In the genomic region with DNA sequence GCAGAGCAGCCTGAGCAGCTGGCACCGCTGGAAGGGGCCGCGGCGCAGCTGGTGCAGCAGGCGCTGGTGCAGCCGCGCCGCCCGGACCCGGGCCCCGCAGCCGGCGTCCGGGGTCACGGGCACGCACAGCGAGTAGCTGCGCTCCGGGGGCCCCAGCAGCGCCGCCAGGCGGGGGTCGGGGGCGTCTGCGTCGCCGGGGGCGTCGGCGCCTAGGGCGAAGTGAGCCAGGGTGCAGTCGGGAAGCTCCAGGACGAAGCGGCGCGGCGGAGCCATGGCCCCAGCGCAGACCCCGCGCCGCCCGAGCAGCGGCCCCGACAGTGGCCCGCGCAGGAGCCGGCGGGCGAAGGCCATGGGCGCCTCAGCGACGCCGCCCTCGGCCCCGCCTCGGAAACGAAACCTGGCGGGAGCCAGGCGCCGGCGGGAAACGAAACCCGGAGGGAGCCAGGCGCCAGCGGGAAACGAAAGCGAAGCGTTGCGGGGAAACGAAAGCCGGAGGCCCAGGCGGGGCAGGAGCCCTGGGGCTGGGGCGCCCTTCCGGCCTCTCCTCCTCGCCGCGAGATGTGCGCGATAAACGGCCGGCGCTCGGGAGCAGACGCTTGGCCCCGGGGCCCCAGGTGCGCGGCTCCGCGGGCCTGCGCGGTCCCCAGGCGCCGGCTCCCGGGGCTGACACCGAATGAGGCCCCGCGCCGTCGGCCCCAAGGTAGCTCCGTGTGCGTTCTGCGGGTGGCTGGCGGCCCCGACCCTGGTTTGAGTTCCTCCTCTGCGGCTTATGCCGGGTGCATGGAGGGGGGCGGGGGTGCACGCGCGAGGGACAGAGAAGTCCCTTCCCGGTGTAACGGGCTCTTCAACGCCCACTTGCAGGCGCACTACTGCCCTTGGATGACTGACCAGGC, we compare ENCODE assay signal across 8 cellular contexts. TPM values are rescaled to one million over a fixed set of nuclear protein-coding genes. Genes with fewer than 3 reads are reported as not detected.
DNase-seq lines count a peak whose midpoint lies in the region; ATAC-seq and TF ChIP-seq lines count a peak whose summit lies in the region.

A gene with protein sequence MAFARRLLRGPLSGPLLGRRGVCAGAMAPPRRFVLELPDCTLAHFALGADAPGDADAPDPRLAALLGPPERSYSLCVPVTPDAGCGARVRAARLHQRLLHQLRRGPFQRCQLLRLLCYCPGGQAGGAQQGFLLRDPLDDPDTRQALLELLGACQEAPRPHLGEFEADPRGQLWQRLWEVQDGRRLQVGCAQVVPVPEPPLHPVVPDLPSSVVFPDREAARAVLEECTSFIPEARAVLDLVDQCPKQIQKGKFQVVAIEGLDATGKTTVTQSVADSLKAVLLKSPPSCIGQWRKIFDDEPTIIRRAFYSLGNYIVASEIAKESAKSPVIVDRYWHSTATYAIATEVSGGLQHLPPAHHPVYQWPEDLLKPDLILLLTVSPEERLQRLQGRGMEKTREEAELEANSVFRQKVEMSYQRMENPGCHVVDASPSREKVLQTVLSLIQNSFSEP (minus strand): TSS at position 562 of the 893 bp plus-strand sequence. CDS start 211 bp downstream, at position 351.

- no TSS peak for BruUV-seq in PC-9 (replicated peaks; lab: Mats Ljungman, UMichigan)

- WGBS in suprapubic skin = under 1% methylated on average over 31 of the region's 114 CpGs

- peaks cover 16% of the 10 kb centered on the region for H3K4me1 ChIP-seq in CD8-positive, alpha-beta memory T cell (ENCODE audit: insufficient read depth, low read length)
- H3K4me1 ChIP-seq in PC-9 (replicated peaks; ENCODE audit: insufficient read depth) (peaks cover 6% of the 10 kb centered on the region; the same call in 1 of the 2 replicates), neuron (ENCODE audit: insufficient read depth, low read length) (peaks cover 6% of the 10 kb centered on the region), suprapubic skin (peaks cover 12% of the 10 kb centered on the region)

- no peak for TF ChIP-seq EP300 in suprapubic skin (IDR thresholded peaks at IDR 0.05)

- intact Hi-C loops in PC-9 (cut with micrococcal nuclease; ENCODE audit: unreplicated experiment) = no loop called here
- intact Hi-C loops in activated T-helper 1 cell treated with anti-CD3 and anti-CD28 coated beads, Interleukin-12 subunit alpha, Interleukin-12 subunit beta, Interleukin-2, Interleukin-4 antibody, amounts not matched to agents 30 ng/mL and 10 ng/mL and 1 ng/mL, durations not matched to agents 14 hours and 24 hours and 36 hours (cut with micrococcal nuclease) = loop anchor here (1.0 to 2.0 kb wide), 4 partner anchors 12 to 43 kb away; a partner anchor contains a TSS

- peaks cover 0 to 1% of the 10 kb centered on the region in 2 donors for H3K27me3 Mint-ChIP-seq in CD8-positive, alpha-beta memory T cell
- H3K27me3 Mint-ChIP-seq in activated T-helper 1 cell treated with anti-CD3 and anti-CD28 coated beads, Interleukin-12 subunit alpha, Interleukin-12 subunit beta, Interleukin-2, Interleukin-4 antibody, amounts not matched to agents 30 ng/mL and 10 ng/mL and 1 ng/mL, durations not matched to agents 14 hours and 24 hours and 36 hours (ENCODE audit: insufficient read depth) = no peaks in the 10 kb centered on the region

- no peaks in the 10 kb centered on the region for H3K79me2 ChIP-seq in PC-9 (ENCODE audit: low read depth)

- peaks cover 17 to 21% (median 18%) of the 10 kb centered on the region in 3 donors for H3K36me3 Mint-ChIP-seq in CD8-positive, alpha-beta memory T cell
- peaks cover 26% of the 10 kb centered on the region for H3K36me3 Mint-ChIP-seq in activated T-helper 1 cell treated with anti-CD3 and anti-CD28 coated beads, Interleukin-12 subunit alpha, Interleukin-12 subunit beta, Interleukin-2, Interleukin-4 antibody, amounts not matched to agents 30 ng/mL and 10 ng/mL and 1 ng/mL, durations not matched to agents 14 hours and 24 hours and 36 hours (ENCODE audit: low read depth)

- peaks cover 4% of the 10 kb centered on the region for H3K36me3 ChIP-seq in CD8-positive, alpha-beta memory T cell (ENCODE audit: insufficient read depth, low read length)
- H3K36me3 ChIP-seq in PC-9 (ENCODE audit: low read depth) (no peaks in the 10 kb centered on the region), neuron (ENCODE audit: insufficient read depth, low read length) (no peaks in the 10 kb centered on the region), suprapubic skin (peaks cover 5% of the 10 kb centered on the region)

- peak; percentile 71 for ATAC-seq in HG03378 (IDR thresholded peaks at IDR 0.05; ENCODE audit: unreplicated experiment)

- peaks cover 0 to 2% (median 0%) of the 10 kb centered on the region in 5 donors for H3K9me3 Mint-ChIP-seq in CD8-positive, alpha-beta memory T cell
- H3K9me3 Mint-ChIP-seq in activated T-helper 1 cell treated with anti-CD3 and anti-CD28 coated beads, Interleukin-12 subunit alpha, Interleukin-12 subunit beta, Interleukin-2, Interleukin-4 antibody, amounts not matched to agents 30 ng/mL and 10 ng/mL and 1 ng/mL, durations not matched to agents 14 hours and 24 hours and 36 hours = peaks cover 15% of the 10 kb centered on the region

- peak within 1 kb of the TSS; percentile 88 for H3K4me2 ChIP-seq in PC-9

- H2AFZ ChIP-seq in PC-9 = peak within 1 kb of the TSS; percentile 73
- peak within 1 kb of the TSS; percentile 73 for H2AFZ ChIP-seq in neuron (ENCODE audit: low read depth, low read length)

- peak within 1 kb of the TSS; percentile 88 to 100 (median 95) for H3K4me3 Mint-ChIP-seq in CD8-positive, alpha-beta memory T cell
- peak within 1 kb of the TSS; percentile 99 for H3K4me3 Mint-ChIP-seq in activated T-helper 1 cell treated with anti-CD3 and anti-CD28 coated beads, Interleukin-12 subunit alpha, Interleukin-12 subunit beta, Interleukin-2, Interleukin-4 antibody, amounts not matched to agents 30 ng/mL and 10 ng/mL and 1 ng/mL, durations not matched to agents 14 hours and 24 hours and 36 hours

- H4K20me1 ChIP-seq in PC-9 (ENCODE audit: insufficient read depth) = no peaks in the 10 kb centered on the region; the same call in 1 of the 2 replicates

- H3K4me1 Mint-ChIP-seq in CD8-positive, alpha-beta memory T cell = peaks cover 18 to 21% (median 20%) of the 10 kb centered on the region in 3 donors
- peaks cover 57% of the 10 kb centered on the region for H3K4me1 Mint-ChIP-seq in activated T-helper 1 cell treated with anti-CD3 and anti-CD28 coated beads, Interleukin-12 subunit alpha, Interleukin-12 subunit beta, Interleukin-2, Interleukin-4 antibody, amounts not matched to agents 30 ng/mL and 10 ng/mL and 1 ng/mL, durations not matched to agents 14 hours and 24 hours and 36 hours (ENCODE audit: low read depth)

- CTCF ChIA-PET in CD8-positive, alpha-beta memory T cell (lab: Charles Lee) = interaction anchor here (0.9 to 3.0 kb wide), 22 partner anchors 9 to 178 kb away, joined by 3 to 24 read pairs (median 4); a partner anchor contains a TSS
- CTCF ChIA-PET in PC-9 (lab: Charles Lee) = no interaction called here

- POLR2A ChIA-PET in CD8-positive, alpha-beta memory T cell (lab: Charles Lee) = interaction anchor here (0.6 to 3.1 kb wide), 5 partner anchors 8 to 53 kb away, joined by 3 to 19 read pairs (median 4); a partner anchor contains a TSS
- POLR2A ChIA-PET in PC-9 (lab: Charles Lee; ENCODE audit: unreplicated experiment) = no interaction called here

- DNase-seq in CD8-positive, alpha-beta memory T cell = peak; percentile 69 to 85 (median 82)
- peak in 1 of 2 experiments; percentile 10 for DNase-seq in PC-9
- DNase-seq in activated T-helper 1 cell treated with anti-CD3 and anti-CD28 coated beads, Interleukin-12 subunit alpha, Interleukin-12 subunit beta, Interleukin-2, Interleukin-4 antibody, amounts not matched to agents 30 ng/mL and 10 ng/mL and 1 ng/mL, durations not matched to agents 14 hours and 24 hours and 36 hours (ENCODE audit: low spot score) = peak; percentile 90
- peak; percentile 34 for DNase-seq in fibroblast of the aortic adventitia (ENCODE audit: low read depth)
- peak; percentile 70 to 84 for DNase-seq in suprapubic skin (ENCODE audit: low spot score in 2 of 2)

- H3K4me3 ChIP-seq in CD8-positive, alpha-beta memory T cell (ENCODE audit: low read length) = peak within 1 kb of the TSS; percentile 82
- peak within 1 kb of the TSS; percentile 52 for H3K4me3 ChIP-seq in PC-9
- peak within 1 kb of the TSS; percentile 70 for H3K4me3 ChIP-seq in fibroblast of the aortic adventitia (ENCODE audit: low read depth, low read length)
- H3K4me3 ChIP-seq in neuron (ENCODE audit: low read length) = peak within 1 kb of the TSS; percentile 44
- H3K4me3 ChIP-seq in suprapubic skin = peak within 1 kb of the TSS; percentile 86

- H3K27ac ChIP-seq in CD8-positive, alpha-beta memory T cell (ENCODE audit: low read depth, low read length) = peak within 1 kb of the TSS; percentile 69
- H3K27ac ChIP-seq in PC-9 (no peak within 1 kb of the TSS), suprapubic skin (peak within 1 kb of the TSS; percentile 68)

- peak within 1 kb of the TSS; percentile 68 to 96 (median 94) for H3K27ac Mint-ChIP-seq in CD8-positive, alpha-beta memory T cell
- peak within 1 kb of the TSS; percentile 99 for H3K27ac Mint-ChIP-seq in activated T-helper 1 cell treated with anti-CD3 and anti-CD28 coated beads, Interleukin-12 subunit alpha, Interleukin-12 subunit beta, Interleukin-2, Interleukin-4 antibody, amounts not matched to agents 30 ng/mL and 10 ng/mL and 1 ng/mL, durations not matched to agents 14 hours and 24 hours and 36 hours

- no peaks in the 10 kb centered on the region for H3K27me3 ChIP-seq in CD8-positive, alpha-beta memory T cell (ENCODE audit: insufficient read depth, low read length, poor library complexity, severe bottlenecking)
- peaks cover 27% of the 10 kb centered on the region; the same call in 1 of the 2 replicates for H3K27me3 ChIP-seq in PC-9 (ENCODE audit: insufficient read depth, low read depth)
- no peaks in the 10 kb centered on the region for H3K27me3 ChIP-seq in neuron (ENCODE audit: insufficient read depth, low read length)
- H3K27me3 ChIP-seq in suprapubic skin = no peaks in the 10 kb centered on the region

- no peak for TF ChIP-seq CTCF in PC-9 (conservative IDR thresholded peaks at IDR 0.05)
- TF ChIP-seq CTCF in fibroblast of the aortic adventitia (IDR thresholded peaks at IDR 0.05; ENCODE audit: insufficient read depth, low read length) = no peak
- peak in 1 of 2 donors; percentile 22 for TF ChIP-seq CTCF in suprapubic skin (IDR thresholded peaks at IDR 0.05)

- no peaks in the 10 kb centered on the region for H3K9me2 ChIP-seq in PC-9 (ENCODE audit: insufficient read depth)

- H3K9me3 ChIP-seq in CD8-positive, alpha-beta memory T cell (ENCODE audit: low read length) = no peaks in the 10 kb centered on the region
- H3K9me3 ChIP-seq in PC-9 (ENCODE audit: insufficient read depth, low read depth) = no peaks in the 10 kb centered on the region
- no peaks in the 10 kb centered on the region for H3K9me3 ChIP-seq in neuron (ENCODE audit: low read length)
- H3K9me3 ChIP-seq in suprapubic skin = no peaks in the 10 kb centered on the region

- peak; percentile 90 for TF ChIP-seq POLR2A in GM19193 (IDR thresholded peaks at IDR 0.05; ENCODE audit: extremely low read depth, insufficient read depth, insufficient read length)
- no peak for TF ChIP-seq POLR2A in suprapubic skin (IDR thresholded peaks at IDR 0.05)

- no peaks in the 10 kb centered on the region for H3F3A ChIP-seq in PC-9 (ENCODE audit: insufficient read depth, low read depth)

RNA-seq across cellular contexts. Expression of the gene that starts here (rescaled TPM):
- total RNA-seq in CD8-positive, alpha-beta memory T cell = 1 to 10 TPM in 1 of 2 experiments, under 1 TPM in 1; 0.62 to 1.1 TPM
- 10.9 TPM for polyA plus RNA-seq in CD8-positive, alpha-beta memory T cell
- total RNA-seq in PC-9 (2021) (not detected in 2 replicates), fibroblast of the aortic adventitia (ENCODE audit: low replicate concordance) (1.9 and 11.0 TPM in 2 replicates), suprapubic skin (1 to 10 TPM in 3 of 4 donors, under 1 TPM in 1; 0.83 to 3.1 (median 1.3) TPM)
- 4.1 and 7.4 TPM in 2 replicates for total RNA-seq in activated T-helper 1 cell treated with anti-CD3 and anti-CD28 coated beads, Interleukin-12 subunit alpha, Interleukin-12 subunit beta, Interleukin-2, Interleukin-4 antibody, amounts not matched to agents 30 ng/mL and 10 ng/mL and 1 ng/mL, durations not matched to agents 14 hours and 24 hours and 36 hours
